In the genomic region with DNA sequence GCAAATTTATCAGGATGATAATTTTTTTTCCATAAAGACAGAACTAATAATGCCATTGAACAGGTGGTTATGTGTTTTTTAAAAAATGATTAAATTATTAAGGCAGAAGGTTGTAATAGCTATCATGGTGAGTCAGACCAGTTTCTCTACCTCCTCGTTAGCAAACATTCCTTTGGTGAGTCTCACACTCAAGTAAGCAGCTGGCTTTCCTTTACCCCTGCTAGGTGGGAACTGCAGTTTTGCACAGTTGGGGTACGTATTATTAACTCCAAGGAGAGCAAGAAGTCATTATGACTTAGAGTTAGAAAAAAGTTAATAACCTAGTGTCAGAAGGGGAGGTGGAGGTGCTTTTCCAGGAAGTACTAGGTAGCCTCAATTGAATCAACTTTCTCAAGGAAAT, we compare ENCODE assay signal across 13 cellular contexts.
DNase-seq lines count a peak whose midpoint lies in the region; ATAC-seq and TF ChIP-seq lines count a peak whose summit lies in the region.
"Had no signal": no experiment of that assay in that cellular context is flagged by ENCODE, and none has a peak within 500 bp of the region (broad histone marks: within the 10 kb centered on the region; RNA-seq: fewer than 3 reads in every experiment).

No MANE protein-coding gene starts in this region.

- CTCF ChIA-PET in SK-N-SH (lab: Yijun Ruan, JAX), result interaction anchor here (1.3 to 4.1 kb wide), 3 partner anchors 32 to 235 kb away, joined by 3 to 11 read pairs (median 3); no protein-coding TSS in a partner anchor

- H3K4me3 ChIP-seq in GM23338, result no peak overlapping the region
- H3K4me3 ChIP-seq in SK-N-SH (ENCODE audit: low read depth in 2 of 2, low read length in 1 of 2), result no peak overlapping the region
- no peak overlapping the region for H3K4me3 ChIP-seq in fibroblast of the aortic adventitia (ENCODE audit: low read depth, low read length)
- no peak overlapping the region for H3K4me3 ChIP-seq in retinal pigment epithelial cell (ENCODE audit: low read length)

- H3K4me1 ChIP-seq in GM23338 (ENCODE audit: insufficient read depth) (peaks cover 41% of the 10 kb centered on the region), SK-N-SH (ENCODE audit: control insufficient read depth in 1 of 2, insufficient read depth in 2 of 2, low read depth in 1 of 2, low read length in 1 of 2) (peaks cover 0 to 11% of the 10 kb centered on the region in 2 experiments; a peak in 2 of 4 replicates)

- H3K4me3 Mint-ChIP-seq in GM23338, result no peak overlapping the region
- H3K4me3 Mint-ChIP-seq in endothelial cell (ENCODE audit: unreplicated experiment), result no peak overlapping the region
- H3K4me3 Mint-ChIP-seq: activated naive CD8-positive, alpha-beta T cell had no signal

- H3K9me3 Mint-ChIP-seq in GM23338 (no peaks in the 10 kb centered on the region), endothelial cell (ENCODE audit: unreplicated experiment) (no peaks in the 10 kb centered on the region)

- H3K36me3 ChIP-seq in GM23338 (ENCODE audit: insufficient read depth) (no peaks in the 10 kb centered on the region), SK-N-SH (replicated peaks in 1 of 2; ENCODE audit: control insufficient read depth in 1 of 2, insufficient read depth in 2 of 2, low read length in 1 of 2) (no peaks in the 10 kb centered on the region)

- TF ChIP-seq RAD21 in SK-N-SH (IDR thresholded peaks at IDR 0.05; ENCODE audit: low read length), result no peak

- H3K36me3 Mint-ChIP-seq in GM23338 (ENCODE audit: low read depth) (no peaks in the 10 kb centered on the region), endothelial cell (ENCODE audit: low read depth, unreplicated experiment) (no peaks in the 10 kb centered on the region)
- H3K36me3 Mint-ChIP-seq: activated naive CD8-positive, alpha-beta T cell had no signal

- POLR2A ChIA-PET in SK-N-SH (lab: Yijun Ruan, JAX), result no interaction called here

- WGBS in SK-N-SH (ENCODE audit: low lambda C conversion rate), result 28% methylated on average over 2 of the region's 2 CpGs

- H3K79me2 ChIP-seq in GM23338 (replicated peaks; ENCODE audit: insufficient read depth) (no peaks in the 10 kb centered on the region), SK-N-SH (ENCODE audit: insufficient read depth) (no peaks in the 10 kb centered on the region)

- H3K27me3 Mint-ChIP-seq in GM23338 (ENCODE audit: insufficient read depth, low read depth, poor library complexity) (no peaks in the 10 kb centered on the region), endothelial cell (ENCODE audit: unreplicated experiment) (no peaks in the 10 kb centered on the region)

- H3K27ac ChIP-seq in GM23338 (ENCODE audit: low read depth), result no peak overlapping the region
- H3K27ac ChIP-seq in SK-N-SH (ENCODE audit: low read depth in 2 of 2, low read length in 1 of 2), result peak overlapping the region in 1 of 2 experiments; percentile 34; a peak in 1 of 4 replicates

- no peak for TF ChIP-seq CTCF in GM23338 (conservative IDR thresholded peaks at IDR 0.05; ENCODE audit: low read depth in 2 of 2)
- no peak for TF ChIP-seq CTCF in SK-N-SH (IDR thresholded peaks at IDR 0.05)
- no peak for TF ChIP-seq CTCF in fibroblast of the aortic adventitia (IDR thresholded peaks at IDR 0.05; ENCODE audit: insufficient read depth, low read length)
- TF ChIP-seq CTCF in retinal pigment epithelial cell (conservative IDR thresholded peaks at IDR 0.05; ENCODE audit: low read depth, low read length), result no peak
- TF ChIP-seq CTCF in endothelial cell (IDR thresholded peaks at IDR 0.05; ENCODE audit: unreplicated experiment), result no peak

- H3K4me2 ChIP-seq in GM23338 (no peak overlapping the region), SK-N-SH (0 out of 2 replicates have a peak overlapping the region, but pooled peaks have one; percentile 13)

- TF ChIP-seq EP300 in SK-N-SH (IDR thresholded peaks at IDR 0.05; ENCODE audit: borderline replicate concordance in 1 of 2, low read depth in 1 of 2, low read length in 1 of 2), result no peak

- ATAC-seq in GM23338 (peak; percentile 48), HG03571 (IDR thresholded peaks at IDR 0.05; ENCODE audit: unreplicated experiment) (no peak), GM21526 (IDR thresholded peaks at IDR 0.05; ENCODE audit: low FRiP score, unreplicated experiment) (no peak)

- DNase-seq in GM23338 (ENCODE audit: low spot score) (peak; percentile 53), SK-N-SH (no peak), fibroblast of the aortic adventitia (ENCODE audit: low read depth) (peak; percentile 19), retinal pigment epithelial cell (ENCODE audit: low read depth) (peak; percentile 48), HuH-7 (ENCODE audit: low spot score) (no peak), endothelial cell (ENCODE audit: low spot score) (no peak)
- DNase-seq: activated CD4-positive, alpha-beta T cell treated with anti-CD3 and anti-CD28 coated beads, Interleukin-2, amount 50 U/mL, for 1 hour; NCI-H1048; NCI-H524 treated with DMSO at 0.1 percent for 48 hours; stimulated activated CD4-positive, alpha-beta T cell treated with anti-CD3 and anti-CD28 coated beads, Interleukin-12 subunit alpha, Interleukin-12 subunit beta, amount 100 ng/mL, for 4 hours had no signal

- H3K9me3 ChIP-seq in SK-N-SH, result no peaks in the 10 kb centered on the region

- H3K4me1 Mint-ChIP-seq in GM23338, result peaks cover 58% of the 10 kb centered on the region
- H3K4me1 Mint-ChIP-seq in endothelial cell (ENCODE audit: unreplicated experiment), result peaks cover 2% of the 10 kb centered on the region

- H2AFZ ChIP-seq in GM23338 (no peak overlapping the region), SK-N-SH (ENCODE audit: low read depth) (no peak overlapping the region)

- no peaks in the 10 kb centered on the region for H4K20me1 ChIP-seq in GM23338 (replicated peaks; ENCODE audit: insufficient read depth)
- no peaks in the 10 kb centered on the region for H4K20me1 ChIP-seq in SK-N-SH (ENCODE audit: insufficient read depth)

- H3K9me2 ChIP-seq in GM23338 (ENCODE audit: insufficient read depth) (no peaks in the 10 kb centered on the region; the same call in 1 of the 2 replicates), SK-N-SH (no peaks in the 10 kb centered on the region)

- H3K27me3 ChIP-seq in GM23338 (ENCODE audit: insufficient read depth), result no peaks in the 10 kb centered on the region
- H3K27me3 ChIP-seq in SK-N-SH (ENCODE audit: insufficient read depth), result no peaks in the 10 kb centered on the region

- no peak overlapping the region for H3K9ac ChIP-seq in SK-N-SH

- H3F3A ChIP-seq in GM23338 (replicated peaks; ENCODE audit: low read depth) (no peaks in the 10 kb centered on the region), SK-N-SH (replicated peaks; ENCODE audit: insufficient read depth) (no peaks in the 10 kb centered on the region)

- no peak overlapping the region for H3K27ac Mint-ChIP-seq in GM23338
- no peak overlapping the region for H3K27ac Mint-ChIP-seq in endothelial cell (ENCODE audit: unreplicated experiment)
- H3K27ac Mint-ChIP-seq: activated naive CD8-positive, alpha-beta T cell had no signal

TF ChIP-seq in GM23338, 12 proteins besides CTCF, POLR2A, EP300 and RAD21:
- no peak for TF ChIP-seq NANOG (IDR thresholded peaks at IDR 0.05; ENCODE audit: borderline replicate concordance)
- TF ChIP-seq ZNF114 (CRISPR knock-in tag; IDR thresholded peaks at IDR 0.05), result no peak
TF ChIP-seq in GM23338: peak in this region for 0.

TF ChIP-seq in SK-N-SH, 30 proteins besides CTCF, POLR2A, EP300 and RAD21 (continues in another document):
- TF ChIP-seq MEF2A (IDR thresholded peaks at IDR 0.05; ENCODE audit: borderline replicate concordance, low read depth), result no peak
- TF ChIP-seq SIN3A (IDR thresholded peaks at IDR 0.05; ENCODE audit: borderline replicate concordance, low read depth, low read length), result no peak
- TF ChIP-seq, protein P1, sequence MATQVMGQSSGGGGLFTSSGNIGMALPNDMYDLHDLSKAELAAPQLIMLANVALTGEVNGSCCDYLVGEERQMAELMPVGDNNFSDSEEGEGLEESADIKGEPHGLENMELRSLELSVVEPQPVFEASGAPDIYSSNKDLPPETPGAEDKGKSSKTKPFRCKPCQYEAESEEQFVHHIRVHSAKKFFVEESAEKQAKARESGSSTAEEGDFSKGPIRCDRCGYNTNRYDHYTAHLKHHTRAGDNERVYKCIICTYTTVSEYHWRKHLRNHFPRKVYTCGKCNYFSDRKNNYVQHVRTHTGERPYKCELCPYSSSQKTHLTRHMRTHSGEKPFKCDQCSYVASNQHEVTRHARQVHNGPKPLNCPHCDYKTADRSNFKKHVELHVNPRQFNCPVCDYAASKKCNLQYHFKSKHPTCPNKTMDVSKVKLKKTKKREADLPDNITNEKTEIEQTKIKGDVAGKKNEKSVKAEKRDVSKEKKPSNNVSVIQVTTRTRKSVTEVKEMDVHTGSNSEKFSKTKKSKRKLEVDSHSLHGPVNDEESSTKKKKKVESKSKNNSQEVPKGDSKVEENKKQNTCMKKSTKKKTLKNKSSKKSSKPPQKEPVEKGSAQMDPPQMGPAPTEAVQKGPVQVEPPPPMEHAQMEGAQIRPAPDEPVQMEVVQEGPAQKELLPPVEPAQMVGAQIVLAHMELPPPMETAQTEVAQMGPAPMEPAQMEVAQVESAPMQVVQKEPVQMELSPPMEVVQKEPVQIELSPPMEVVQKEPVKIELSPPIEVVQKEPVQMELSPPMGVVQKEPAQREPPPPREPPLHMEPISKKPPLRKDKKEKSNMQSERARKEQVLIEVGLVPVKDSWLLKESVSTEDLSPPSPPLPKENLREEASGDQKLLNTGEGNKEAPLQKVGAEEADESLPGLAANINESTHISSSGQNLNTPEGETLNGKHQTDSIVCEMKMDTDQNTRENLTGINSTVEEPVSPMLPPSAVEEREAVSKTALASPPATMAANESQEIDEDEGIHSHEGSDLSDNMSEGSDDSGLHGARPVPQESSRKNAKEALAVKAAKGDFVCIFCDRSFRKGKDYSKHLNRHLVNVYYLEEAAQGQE (IDR thresholded peaks at IDR 0.05; ENCODE audit: low read depth, low read length), result no peak
- no peak for TF ChIP-seq JUND (IDR thresholded peaks at IDR 0.05)
- TF ChIP-seq NFIC (IDR thresholded peaks at IDR 0.05; ENCODE audit: borderline replicate concordance), result no peak
- TF ChIP-seq, protein P2, sequence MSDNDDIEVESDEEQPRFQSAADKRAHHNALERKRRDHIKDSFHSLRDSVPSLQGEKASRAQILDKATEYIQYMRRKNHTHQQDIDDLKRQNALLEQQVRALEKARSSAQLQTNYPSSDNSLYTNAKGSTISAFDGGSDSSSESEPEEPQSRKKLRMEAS (IDR thresholded peaks at IDR 0.05; ENCODE audit: low read depth), result no peak
- TF ChIP-seq TEAD4 (IDR thresholded peaks at IDR 0.05; ENCODE audit: borderline replicate concordance, insufficient read depth), result no peak
- TF ChIP-seq EZH2phosphoT487 (IDR thresholded peaks at IDR 0.05; ENCODE audit: borderline replicate concordance, low read depth), result no peak
- no peak for TF ChIP-seq POLR2AphosphoS5 (IDR thresholded peaks at IDR 0.05; ENCODE audit: low read depth, low read length)
- no peak for TF ChIP-seq FOXJ3 (CRISPR knock-in tag; IDR thresholded peaks at IDR 0.05)

Comparison
In these comparisons a context has a peak if more than half of its experiments do, and no peak if none do; other contexts are left out.
1. DNase-seq: peak in GM23338 (single experiment), fibroblast of the aortic adventitia (single experiment) and retinal pigment epithelial cell (single experiment); none in SK-N-SH (single experiment), HuH-7 (single experiment) and endothelial cell (single experiment).